In genomic region chr11:61187505-61188130, GRCh38 we compare ENCODE assay signal across 8 cellular contexts. TPM values are rescaled to one million over a fixed set of nuclear protein-coding genes. Genes with fewer than 3 reads are reported as not detected.
DNase-seq lines count a peak whose midpoint lies in the region; ATAC-seq and TF ChIP-seq lines count a peak whose summit lies in the region.

No MANE protein-coding gene starts in this region.

- H3K27me3 ChIP-seq in lower lobe of right lung (ENCODE audit: low read depth) = peaks cover 16% of the 10 kb centered on the region

- ATAC-seq in HG03520 (IDR thresholded peaks at IDR 0.05; ENCODE audit: unreplicated experiment) (peak; percentile 51), lower lobe of right lung (peak; percentile 88 to 92), GM19467 (IDR thresholded peaks at IDR 0.05; ENCODE audit: unreplicated experiment) (no peak)

- H3K36me3 ChIP-seq in lower lobe of right lung = no peaks in the 10 kb centered on the region

- no peaks in the 10 kb centered on the region for H3K9me3 ChIP-seq in lower lobe of right lung

- no peaks in the 10 kb centered on the region for H3K4me1 ChIP-seq in lower lobe of right lung

- no peak overlapping the region for H3K27ac ChIP-seq in lower lobe of right lung

- H3K4me3 ChIP-seq in lower lobe of right lung = no peak overlapping the region

- DNase-seq in COLO668 (lab: John Stamatoyannopoulos, UW; ENCODE audit: unreplicated experiment) = peak; percentile 80
- peak; percentile 89 for DNase-seq in NCI-H69 (lab: John Stamatoyannopoulos, UW)
- DNase-seq in activated CD4-positive, alpha-beta T cell treated with anti-CD3 and anti-CD28 coated beads, Interleukin-2, amount 50 U/mL, for 24 hours (ENCODE audit: low read depth in 1 of 2, low spot score in 1 of 2) = peak; percentile 60 to 78
- peak; percentile 90 for DNase-seq in dermis blood vessel endothelial cell
- peak; percentile 76 for DNase-seq in lower lobe of right lung
- DNase-seq in stimulated activated CD4-positive, alpha-beta T cell treated with anti-CD3 and anti-CD28 coated beads, TNF-alpha, amount 100 ng/mL, for 48 hours (ENCODE audit: low read depth in 3 of 3) = peak; percentile 58 to 77 (median 77)

- TF ChIP-seq CTCF in lower lobe of right lung (IDR thresholded peaks at IDR 0.05) = peak; percentile 91

- intact Hi-C loops in lower lobe of right lung (cut with DNase I) = no loop called here

RNA-seq across cellular contexts. Expression of gene PGA3, which starts 15.7 kb away (rescaled TPM):
- total RNA-seq in dermis blood vessel endothelial cell (not detected in 2 replicates), lower lobe of right lung (1.3 TPM)

RNA-seq across cellular contexts. Expression of gene VPS37C, which starts 26.4 kb away (rescaled TPM):
- 9.7 and 14.1 TPM in 2 replicates for total RNA-seq in dermis blood vessel endothelial cell
- total RNA-seq in lower lobe of right lung = 39.7 TPM

RNA-seq across cellular contexts. Expression of gene PGA4, which starts 34.5 kb away (rescaled TPM):
- not detected in 2 replicates for total RNA-seq in dermis blood vessel endothelial cell
- 0.83 TPM for total RNA-seq in lower lobe of right lung

RNA-seq across cellular contexts. Expression of gene PGA5, which starts 53.4 kb away (rescaled TPM):
- total RNA-seq in dermis blood vessel endothelial cell = not detected in 2 replicates
- total RNA-seq in lower lobe of right lung = 0.32 TPM
